9 cellular contexts compared by ENCODE assay signal in the genomic region with DNA sequence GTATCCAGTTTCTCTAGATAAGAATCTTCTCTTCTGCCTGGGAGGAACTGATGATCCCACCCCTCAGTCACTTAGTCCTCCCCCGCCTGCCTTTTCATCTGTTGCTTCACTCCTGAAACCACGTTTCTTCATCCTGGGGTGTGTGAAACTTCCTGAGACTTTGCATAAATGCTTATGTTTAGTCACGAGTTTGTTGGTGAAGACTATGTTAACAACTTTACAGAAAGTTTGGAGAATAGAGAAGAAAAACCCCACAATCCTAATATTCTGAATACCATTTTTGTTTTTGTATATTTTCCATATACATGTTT. TPM values are rescaled to one million over a fixed set of nuclear protein-coding genes. Genes with fewer than 3 reads are reported as not detected.
DNase-seq lines count a peak whose midpoint lies in the region; ATAC-seq, FAIRE-seq and TF ChIP-seq lines count a peak whose summit lies in the region.
"Had no signal": no experiment of that assay in that cellular context is flagged by ENCODE, and none has a peak within 500 bp of the region (broad histone marks: within the 10 kb centered on the region; RNA-seq: fewer than 3 reads in every experiment).

No MANE protein-coding gene starts in this region.

- H3K4me1 ChIP-seq in K562 (replicated peaks in 1 of 2; ENCODE audit: control insufficient read depth in 2 of 2, insufficient read depth in 2 of 2, low read length in 2 of 2): peaks cover 11 to 48% of the 10 kb centered on the region in 2 experiments

- peaks cover 4% of the 10 kb centered on the region for H3K36me3 Mint-ChIP-seq in natural killer cell treated with Interleukin-12 subunit alpha and Interleukin-12 subunit beta and Interleukin-15 and Interleukin-18, amount 100 ng/mL, for 72 hours

- TF ChIP-seq CTCF in GM10248 (IDR thresholded peaks at IDR 0.05; ENCODE audit: control extremely low read depth, extremely low read depth, low read depth, missing control alignments) (no peak), K562 (IDR thresholded peaks at IDR 0.05 in 2 of 3, conservative IDR thresholded peaks at IDR 0.05 in 1 of 3; ENCODE audit: insufficient read depth in 2 of 3, low read depth in 1 of 3, low read length in 3 of 3) (no peak), lower leg skin (IDR thresholded peaks at IDR 0.05) (no peak)

- peaks cover 32% of the 10 kb centered on the region; the same call in 2 of the 3 replicates for H3K36me3 ChIP-seq in K562 (ENCODE audit: control insufficient read depth, insufficient read depth, low read length)

- intact Hi-C loops in K562 (cut with micrococcal nuclease): no loop called here
- intact Hi-C loops in lower leg skin (cut with DNase I; ENCODE audit: low total_unique reads): no loop called here

- 0 out of 2 replicates have a peak, but pooled peaks cover 4% of the 10 kb centered on the region for H4K20me1 ChIP-seq in K562 (replicated peaks; ENCODE audit: control insufficient read depth, insufficient read depth, low read length)

- H3K4me3 ChIP-seq in K562 (no peak overlapping the region), lower leg skin (ENCODE audit: low read depth, poor library complexity, severe bottlenecking) (no peak overlapping the region)

- TF ChIP-seq EP300 in K562 (IDR thresholded peaks at IDR 0.05; ENCODE audit: low read length): peak; percentile 60

- H3K4me1 Mint-ChIP-seq in natural killer cell treated with Interleukin-12 subunit alpha and Interleukin-12 subunit beta and Interleukin-15 and Interleukin-18, amount 100 ng/mL, for 72 hours (ENCODE audit: low read depth in 2 of 2): peaks cover 50 to 60% of the 10 kb centered on the region in 2 donors

- TF ChIP-seq POLR2A in K562 (conservative IDR thresholded peaks at IDR 0.05): no peak
- no peak for TF ChIP-seq POLR2A in lower leg skin (IDR thresholded peaks at IDR 0.05)

- no peaks in the 10 kb centered on the region for H3K9me3 Mint-ChIP-seq in natural killer cell treated with Interleukin-12 subunit alpha and Interleukin-12 subunit beta and Interleukin-15 and Interleukin-18, amount 100 ng/mL, for 72 hours

- H2AFZ ChIP-seq in K562 (ENCODE audit: low read depth, low read length): no peak overlapping the region

- BruUV-seq in K562 (replicated peaks; lab: Mats Ljungman, UMichigan): no TSS peak

- WGBS in K562 (ENCODE audit: insufficient coverage, low coverage, missing lambda C conversion rate): 3% methylated on average over 3 of the region's 3 CpGs
- 72 to 73% methylated on average over 3 of the region's 3 CpGs for WGBS in lower leg skin, 2 donors

- peak; percentile 73 for ATAC-seq in K562
- peak; percentile 75 to 82 for ATAC-seq in natural killer cell treated with Interleukin-12 subunit alpha and Interleukin-12 subunit beta and Interleukin-15 and Interleukin-18, amount 100 ng/mL, for 72 hours
- ATAC-seq: PC-3 had no signal

- peaks cover 68% of the 10 kb centered on the region for H3K79me2 ChIP-seq in K562 (ENCODE audit: control insufficient read depth, insufficient read depth, low read length)

- peak overlapping the region; percentile 66 for H3K4me3 Mint-ChIP-seq in natural killer cell treated with Interleukin-12 subunit alpha and Interleukin-12 subunit beta and Interleukin-15 and Interleukin-18, amount 100 ng/mL, for 72 hours

- FAIRE-seq in K562 (lab: Jason Lieb, UNC): peak; percentile 82
- no peak for FAIRE-seq in frontal cortex (lab: Jason Lieb, UNC)

- DNase-seq in GM10248 (ENCODE audit: extremely low spot score) (peak; percentile 32), M059J (ENCODE audit: low read depth) (peak; percentile 55), K562 (ENCODE audit: extremely low read depth in 1 of 4, low spot score in 3 of 4) (peak; percentile 38 to 68 (median 47)), DMS 273 (lab: John Stamatoyannopoulos, UW; ENCODE audit: unreplicated experiment) (no peak), frontal cortex (ENCODE audit: low spot score in 2 of 2) (no peak), lower leg skin (ENCODE audit: low spot score in 2 of 2) (no peak), NCI-H510A (lab: John Stamatoyannopoulos, UW) (no peak)
- no peak for DNase-seq in natural killer cell treated with Interleukin-12 subunit alpha and Interleukin-12 subunit beta and Interleukin-15 and Interleukin-18, amount 100 ng/mL, for 72 hours (ENCODE audit: low spot score)
- DNase-seq: PC-3 had no signal

- peak overlapping the region; percentile 53 to 83 for H3K27ac Mint-ChIP-seq in natural killer cell treated with Interleukin-12 subunit alpha and Interleukin-12 subunit beta and Interleukin-15 and Interleukin-18, amount 100 ng/mL, for 72 hours

- CTCF ChIA-PET in GM10248 (lab: Yijun Ruan, JAX): interaction anchor here (1.3 to 7.9 kb wide), 3 partner anchors 10 to 27 kb away, joined by 4 to 87 read pairs (median 6); no protein-coding TSS in a partner anchor
- CTCF ChIA-PET in K562 (lab: Yijun Ruan, JAX; ENCODE audit: low intra/inter-chr PET ratio): no interaction called here

- in situ Hi-C loops in K562 (cut with MboI): no loop called here

- peaks cover 2% of the 10 kb centered on the region for H3K9me1 ChIP-seq in K562 (ENCODE audit: control insufficient read depth, insufficient read depth, low read length)

- no peak overlapping the region for H3K9ac ChIP-seq in K562 (ENCODE audit: insufficient read depth in 1 of 2, low read depth in 2 of 2, low read length in 2 of 2)

- no peak for TF ChIP-seq RAD21 in K562 (CRISPR knock-in tag; conservative IDR thresholded peaks at IDR 0.05 in 1 of 2, IDR thresholded peaks at IDR 0.05 in 1 of 2)

- POLR2A ChIA-PET in GM10248 (lab: Yijun Ruan, JAX) (interaction anchor here (0.5 kb wide), 2 partner anchors 13 to 1310 kb away, joined by 3 to 4 read pairs; no protein-coding TSS in a partner anchor), K562 (lab: Yijun Ruan, JAX) (interaction anchor here (1.0 to 2.1 kb wide), 2 partner anchors 9 to 22 kb away, joined by 3 to 15 read pairs; no protein-coding TSS in a partner anchor)

- H3K9me3 ChIP-seq in K562 (replicated peaks; ENCODE audit: control insufficient read depth, insufficient read depth, low read depth, low read length): no peaks in the 10 kb centered on the region

- peak overlapping the region; percentile 25; the same call in 1 of the 2 replicates for H3K4me2 ChIP-seq in K562 (ENCODE audit: insufficient read depth, low read length)

- H3K27me3 ChIP-seq in K562 (ENCODE audit: control insufficient read depth in 2 of 2, insufficient read depth in 2 of 2, low read length in 2 of 2): no peaks in the 10 kb centered on the region

- H3K27me3 Mint-ChIP-seq in natural killer cell treated with Interleukin-12 subunit alpha and Interleukin-12 subunit beta and Interleukin-15 and Interleukin-18, amount 100 ng/mL, for 72 hours: no peaks in the 10 kb centered on the region

- peak overlapping the region; percentile 67 for H3K27ac ChIP-seq in K562 (ENCODE audit: extremely low read depth, low read depth, low read length)

TF ChIP-seq in K562, 482 proteins besides CTCF, POLR2A, EP300 and RAD21 (continues in another document):
- peak; percentile 52; the same call in 1 of the 2 replicates for TF ChIP-seq TOE1 (IDR thresholded peaks at IDR 0.05; ENCODE audit: borderline replicate concordance)
- no peak for TF ChIP-seq TOE1 (CRISPR knock-in tag; IDR thresholded peaks at IDR 0.05; ENCODE audit: borderline replicate concordance, low read depth)
- peak; percentile 61 for TF ChIP-seq SMARCE1 (IDR thresholded peaks at IDR 0.05)
- TF ChIP-seq ZNF780A (CRISPR knock-in tag; IDR thresholded peaks at IDR 0.05): no peak
- no peak for TF ChIP-seq WHSC1 (IDR thresholded peaks at IDR 0.05; ENCODE audit: low read length)
- no peak for TF ChIP-seq ZNF668 (CRISPR knock-in tag; IDR thresholded peaks at IDR 0.05)
- peak; percentile 56; the same call in 1 of the 2 replicates for TF ChIP-seq DPF2 (IDR thresholded peaks at IDR 0.05)
- TF ChIP-seq LEF1 (IDR thresholded peaks at IDR 0.05): peak; percentile 77

RNA-seq across cellular contexts. Expression of gene MARK3, which starts 33.2 kb away (rescaled TPM):
- total RNA-seq in M059J (2014; rRNA removed; shearing (Covaris generic)): 27.2 and 40.0 TPM in 2 replicates
- total RNA-seq in K562 (2011; cell fraction: chromatin; rRNA removed; ENCODE audit: low replicate concordance): 157 and 305 TPM in 2 replicates
- total RNA-seq in K562 (2011; cell fraction: nucleolus; rRNA removed): 86.7 and 110 TPM in 2 replicates
- 139 and 215 TPM in 2 replicates for total RNA-seq in K562 (2011; cell fraction: nucleoplasm; rRNA removed)
- total RNA-seq in K562 (2014; rRNA removed) (47.9 and 49.5 TPM in 2 replicates), K562 (2014; rRNA removed; fragmentation: Illumina TruSeq; extraction: Trizol) (57.5 and 60.4 TPM in 2 replicates), K562 (2015; rRNA removed; fragmentation: Illumina TruSeq; extraction: Trizol) (52.1 and 56.3 TPM in 2 replicates), K562 (2021) (54.1 and 63.1 TPM in 2 replicates), frontal cortex (152 TPM), lower leg skin (10 to 100 TPM; 47.3 to 68.2 (median 58.8) TPM)
- polyA plus RNA-seq in K562 (2011; rRNA removed) (60.7 and 68.7 TPM in 2 replicates), K562 (2014; fragmentation: Illumina TruSeq; extraction: Trizol) (54.9 and 65.3 TPM in 2 replicates), K562 (2014; fragmentation: Nextera tagmentation; extraction: Ambion mirVana) (10 to 100 TPM; 10.1 to 18.2 TPM), K562 (2014; rRNA removed) (53.2 and 55.1 TPM in 2 replicates)
- 29.4 and 31.3 TPM in 2 replicates for polyA plus RNA-seq in K562 (2011; cell fraction: cytosol; rRNA removed)
- polyA plus RNA-seq in K562 (2011; cell fraction: nucleus; rRNA removed): 59.4 and 59.9 TPM in 2 replicates
- 41.6 and 49.0 TPM in 2 replicates for polyA plus RNA-seq in K562 (2012)
- polyA minus RNA-seq in K562 (2011; rRNA and poly(A)+ RNA removed): 95.3 and 99.4 TPM in 2 replicates
- 20.8 and 26.0 TPM in 2 replicates for polyA minus RNA-seq in K562 (2011; cell fraction: cytosol; rRNA and poly(A)+ RNA removed)
- polyA minus RNA-seq in K562 (2011; cell fraction: nucleus; rRNA and poly(A)+ RNA removed): 54.3 and 101 TPM in 2 replicates
- 100 to 1,000 TPM; 101 to 165 TPM for total RNA-seq in natural killer cell treated with Interleukin-12 subunit alpha and Interleukin-12 subunit beta and Interleukin-15 and Interleukin-18, amount 100 ng/mL, for 72 hours

Comparison
In these comparisons a context has a peak if more than half of its experiments do, and no peak if none do; other contexts are left out.
1. DNase-seq: peak in GM10248 (single experiment), M059J (single experiment) and K562 (4 of 4); none in natural killer cell treated with Interleukin-12 subunit alpha and Interleukin-12 subunit beta and Interleukin-15 and Interleukin-18, amount 100 ng/mL, for 72 hours (single experiment), DMS 273 (single experiment), frontal cortex (0 of 2), lower leg skin (0 of 2) and NCI-H510A (single experiment).